ENCODE assay signal across 14 cellular contexts in genomic region chr16:80158766-80159165, GRCh38.
DNase-seq lines count a peak whose midpoint lies in the region; ATAC-seq and TF ChIP-seq lines count a peak whose summit lies in the region.
"Had no signal": no experiment of that assay in that cellular context is flagged by ENCODE, and none has a peak within 500 bp of the region (broad histone marks: within the 10 kb centered on the region; RNA-seq: fewer than 3 reads in every experiment).

No MANE protein-coding gene starts in this region.

- H3K4me2 ChIP-seq in fibroblast of lung (ENCODE audit: extremely low read depth, insufficient read depth, low read length) = no peak overlapping the region

- CTCF ChIA-PET in RWPE1 (lab: Yijun Ruan, JAX) = no interaction called here

- ATAC-seq in sciatic nerve = no peak
- ATAC-seq: heart right ventricle had no signal

- POLR2A ChIA-PET in RWPE1 (lab: Yijun Ruan, JAX; ENCODE audit: low non-redundant PET) = no interaction called here

- intact Hi-C loops in sciatic nerve (cut with DNase I) = no loop called here

- H3K27ac ChIP-seq in RWPE1 = no peak overlapping the region; the same call in 1 of the 2 replicates
- H3K27ac ChIP-seq in fibroblast of lung (ENCODE audit: insufficient read depth, low read length) = no peak overlapping the region
- H3K27ac ChIP-seq: heart right ventricle, prostate gland, testis had no signal

- H3K9me3 ChIP-seq in fibroblast of lung (ENCODE audit: control insufficient read depth, insufficient read depth, low read depth, low read length) = no peaks in the 10 kb centered on the region
- H3K9me3 ChIP-seq: heart right ventricle, prostate gland, testis had no signal

- no peaks in the 10 kb centered on the region for H3K27me3 ChIP-seq in fibroblast of lung (ENCODE audit: control insufficient read depth, insufficient read depth, low read length)
- H3K27me3 ChIP-seq: heart right ventricle, testis had no signal

- no peaks in the 10 kb centered on the region for H3K4me1 ChIP-seq in fibroblast of lung (ENCODE audit: control insufficient read depth, extremely low read depth, insufficient read depth, low read length)
- H3K4me1 ChIP-seq: heart right ventricle, prostate gland, testis had no signal

- no peaks in the 10 kb centered on the region for H4K20me1 ChIP-seq in fibroblast of lung (ENCODE audit: control insufficient read depth, extremely low read depth, insufficient read depth, low read length)

- TF ChIP-seq CTCF in RWPE1 (conservative IDR thresholded peaks at IDR 0.05; ENCODE audit: low read depth) = no peak
- no peak for TF ChIP-seq CTCF in fibroblast of lung (conservative IDR thresholded peaks at IDR 0.05 in 1 of 2, IDR thresholded peaks at IDR 0.05 in 1 of 2; ENCODE audit: low read depth in 1 of 2, low read length in 2 of 2)

- H3K4me3 ChIP-seq in fibroblast of lung (replicated peaks in 1 of 4; ENCODE audit: control extremely low read depth in 1 of 4, insufficient read depth in 1 of 4, low read depth in 3 of 4, low read length in 4 of 4) = no peak overlapping the region
- H3K4me3 ChIP-seq: heart right ventricle, prostate gland, testis had no signal

- no peaks in the 10 kb centered on the region for H3K36me3 ChIP-seq in fibroblast of lung (ENCODE audit: control insufficient read depth, insufficient read depth, low read length)
- H3K36me3 ChIP-seq: heart right ventricle, prostate gland had no signal

- H2AFZ ChIP-seq in fibroblast of lung (ENCODE audit: low read length) = no peak overlapping the region

- DNase-seq in GM04504 (ENCODE audit: low read depth) = peak; percentile 37
- peak; percentile 72 for DNase-seq in RWPE1 (ENCODE audit: low spot score)
- peak; percentile 58 to 97 for DNase-seq in fibroblast of lung (ENCODE audit: low read depth in 2 of 2)
- DNase-seq in stromal cell of bone marrow (ENCODE audit: low read depth) = peak; percentile 48
- DNase-seq in DMS53 treated with DMSO at 0.1 percent for 48 hours (lab: John Stamatoyannopoulos, UW; ENCODE audit: unreplicated experiment) = no peak
- DNase-seq in sciatic nerve (ENCODE audit: low spot score) = no peak
- no peak for DNase-seq in putamen (ENCODE audit: low spot score)
- DNase-seq: activated B cell treated with CpG ODN at 0.5 μM for 24 hours; activated naive CD4-positive, alpha-beta T cell treated with anti-CD3 and anti-CD28 coated beads, Interleukin-2, amount 10 ng/mL, durations not matched to agents 7 days and 5 days; CD8-positive, alpha-beta memory T cell; heart right ventricle; NCI-H1417; testis had no signal

- H3K79me2 ChIP-seq in fibroblast of lung (ENCODE audit: control insufficient read depth, insufficient read depth, low read length) = no peaks in the 10 kb centered on the region

- H3K9ac ChIP-seq in fibroblast of lung (ENCODE audit: insufficient read depth, low read length) = no peak overlapping the region

Comparison
In these comparisons a context has a peak if more than half of its experiments do, and no peak if none do; other contexts are left out.
1. DNase-seq: peak in GM04504 (single experiment), RWPE1 (single experiment), fibroblast of lung (2 of 2) and stromal cell of bone marrow (single experiment); none in DMS53 treated with DMSO at 0.1 percent for 48 hours (single experiment), sciatic nerve (single experiment) and putamen (single experiment).